Comparison of ENCODE assay signal across 28 cellular contexts in genomic region chr13:26934096-26934495, GRCh38.
"Had no signal": no experiment of that assay in that cellular context is flagged by ENCODE, and none has a peak within 500 bp of the region (broad histone marks: within the 10 kb centered on the region; RNA-seq: fewer than 3 reads in every experiment).

No MANE protein-coding gene starts in this region.

- H3K27me3 ChIP-seq: suprapubic skin, testis, thyroid gland, tibial nerve, transverse colon, upper lobe of left lung, upper lobe of right lung, uterus, vagina had no signal

- H3K4me1 ChIP-seq: testis, thyroid gland, upper lobe of right lung, uterus, vagina had no signal

- H3K9me3 Mint-ChIP-seq: stimulated activated effector memory CD8-positive, alpha-beta T cell treated with anti-CD3 and anti-CD28 coated beads, Interleukin-12 subunit alpha, Interleukin-12 subunit beta, amount 100 ng/mL, for 72 hours; stimulated activated naive CD8-positive, alpha-beta T cell treated with anti-CD3 and anti-CD28 coated beads, Interleukin-15, amount 100 ng/mL, for 72 hours; type B pancreatic cell had no signal

- H3K36me3 Mint-ChIP-seq: stimulated activated effector memory CD8-positive, alpha-beta T cell treated with anti-CD3 and anti-CD28 coated beads, Interleukin-12 subunit alpha, Interleukin-12 subunit beta, amount 100 ng/mL, for 72 hours; stimulated activated memory B cell treated with anti-CD40 and anti-IgM and Interleukin-4, amounts not matched to agents 10 μg/mL and 1 μg/mL and 100 μg/mL, for 72 hours; stimulated activated naive B cell treated with anti-CD40 and anti-IgM and Interleukin-4, amounts not matched to agents 10 μg/mL and 1 μg/mL and 100 μg/mL, for 72 hours; type B pancreatic cell had no signal

- H3K27ac ChIP-seq: stomach, suprapubic skin, testis, thoracic aorta, thyroid gland, tibial artery, tibial nerve, transverse colon, upper lobe of left lung, upper lobe of right lung, uterus, vagina had no signal

- H3K9me3 ChIP-seq: stomach, suprapubic skin, testis, thoracic aorta, thyroid gland, tibial artery, tibial nerve, transverse colon, upper lobe of left lung, upper lobe of right lung, uterus, vagina had no signal

- H3K36me3 ChIP-seq: stomach, suprapubic skin, thoracic aorta, thyroid gland, tibial artery, tibial nerve, transverse colon, upper lobe of left lung, upper lobe of right lung, uterus, vagina had no signal

- DNase-seq: stimulated activated CD4-positive, alpha-beta T cell treated with anti-CD3 and anti-CD28 coated beads, Interleukin-2, amount 100 ng/mL, for 48 hours; stimulated activated CD4-positive, alpha-beta T cell treated with anti-CD3 and anti-CD28 coated beads, Interleukin-4, amount 100 ng/mL, for 1 hour; stimulated activated CD4-positive, alpha-beta T cell treated with anti-CD3 and anti-CD28 coated beads, Interleukin-4, amount 100 ng/mL, for 24 hours; stimulated activated CD4-positive, alpha-beta T cell treated with anti-CD3 and anti-CD28 coated beads, Interleukin-4, amount 100 ng/mL, for 4 hours; stimulated activated CD8-positive, alpha-beta memory T cell treated with anti-CD3 and anti-CD28 coated beads, Interleukin-4, amount 100 ng/mL, for 48 hours; stimulated activated naive B cell treated with anti-CD40 and anti-IgM and Interleukin-4, amounts not matched to agents 10 μg/mL and 1 μg/mL and 100 μg/mL, for 72 hours; stimulated activated naive CD4-positive, alpha-beta T cell; stimulated activated naive CD4-positive, alpha-beta T cell treated with Interleukin-2 at 50 U/mL for 16 hours; stimulated activated naive CD8-positive, alpha-beta T cell treated with anti-CD3 and anti-CD28 coated beads, Interleukin-15, amount 100 ng/mL, for 72 hours; stimulated activated naive CD8-positive, alpha-beta T cell treated with anti-CD3 and anti-CD28 coated beads, Interleukin-15, Interleukin-2, amounts not matched to agents 100 U/mL and 50 U/mL, for 24 hours; stomach; substantia nigra; testis; thyroid gland; tibial artery; transverse colon; trophoblast cell; upper lobe of left lung; upper lobe of right lung; uterus had no signal

- H3K27ac Mint-ChIP-seq: stimulated activated effector memory CD8-positive, alpha-beta T cell treated with anti-CD3 and anti-CD28 coated beads, Interleukin-12 subunit alpha, Interleukin-12 subunit beta, amount 100 ng/mL, for 72 hours; stimulated activated memory B cell treated with anti-CD40 and anti-IgM and Interleukin-4, amounts not matched to agents 10 μg/mL and 1 μg/mL and 100 μg/mL, for 72 hours; stimulated activated naive B cell treated with anti-CD40 and anti-IgM and Interleukin-4, amounts not matched to agents 10 μg/mL and 1 μg/mL and 100 μg/mL, for 72 hours; stimulated activated naive CD8-positive, alpha-beta T cell treated with anti-CD3 and anti-CD28 coated beads, Interleukin-15, Interleukin-2, amounts not matched to agents 100 ng/mL and 50 ng/mL, for 24 hours; type B pancreatic cell had no signal

- H3K4me1 Mint-ChIP-seq: stimulated activated naive B cell treated with anti-CD40 and anti-IgM and Interleukin-4, amounts not matched to agents 10 μg/mL and 1 μg/mL and 100 μg/mL, for 72 hours had no signal

- ATAC-seq: stimulated activated effector memory CD8-positive, alpha-beta T cell treated with anti-CD3 and anti-CD28 coated beads, Interleukin-12 subunit alpha, Interleukin-12 subunit beta, amount 100 ng/mL, for 72 hours; stimulated activated memory B cell treated with anti-CD40 and anti-IgM and Interleukin-4, amounts not matched to agents 10 μg/mL and 1 μg/mL and 100 μg/mL, for 72 hours; stimulated activated naive B cell treated with anti-CD40 and anti-IgM and Interleukin-4, amounts not matched to agents 10 μg/mL and 1 μg/mL and 100 μg/mL, for 72 hours; stimulated activated naive CD8-positive, alpha-beta T cell treated with anti-CD3 and anti-CD28 coated beads, Interleukin-15, amount 100 ng/mL, for 72 hours; stimulated activated naive CD8-positive, alpha-beta T cell treated with anti-CD3 and anti-CD28 coated beads, Interleukin-15, Interleukin-2, amounts not matched to agents 100 U/mL and 50 U/mL, for 24 hours; upper lobe of right lung had no signal

- H3K4me3 ChIP-seq: stomach, suprapubic skin, testis, thoracic aorta, thyroid gland, tibial artery, tibial nerve, transverse colon, upper lobe of left lung, upper lobe of right lung, uterus, vagina had no signal

- H3K4me3 Mint-ChIP-seq: stimulated activated effector memory CD8-positive, alpha-beta T cell treated with anti-CD3 and anti-CD28 coated beads, Interleukin-12 subunit alpha, Interleukin-12 subunit beta, amount 100 ng/mL, for 72 hours; stimulated activated memory B cell treated with anti-CD40 and anti-IgM and Interleukin-4, amounts not matched to agents 10 μg/mL and 1 μg/mL and 100 μg/mL, for 72 hours; stimulated activated naive B cell treated with anti-CD40 and anti-IgM and Interleukin-4, amounts not matched to agents 10 μg/mL and 1 μg/mL and 100 μg/mL, for 72 hours; stimulated activated naive CD8-positive, alpha-beta T cell treated with anti-CD3 and anti-CD28 coated beads, Interleukin-15, amount 100 ng/mL, for 72 hours; stimulated activated naive CD8-positive, alpha-beta T cell treated with anti-CD3 and anti-CD28 coated beads, Interleukin-15, Interleukin-2, amounts not matched to agents 100 ng/mL and 50 ng/mL, for 24 hours; type B pancreatic cell had no signal
